ENCODE assay signal across 1 cellular context in genomic region chr6:139374357-139375238, GRCh38.
TF ChIP-seq lines count a peak whose summit lies in the region.

Gene CITED2 (minus strand): TSS chr6:139374648. CDS start chr6:139373944, 704 bp downstream.

TF ChIP-seq in SK-N-SH, 30 proteins besides CTCF, POLR2A, EP300 and RAD21 (continued from another document):
- TF ChIP-seq MAX (IDR thresholded peaks at IDR 0.05; ENCODE audit: low read depth) (peak; percentile 81), POLR2AphosphoS5 (IDR thresholded peaks at IDR 0.05; ENCODE audit: low read depth, low read length) (peak; percentile 100), RCOR1 (IDR thresholded peaks at IDR 0.05; ENCODE audit: low read length) (no peak), MXI1 (IDR thresholded peaks at IDR 0.05; ENCODE audit: low read depth, low read length) (no peak), NFIC (IDR thresholded peaks at IDR 0.05; ENCODE audit: borderline replicate concordance) (peak; percentile 75), USF1 (IDR thresholded peaks at IDR 0.05; ENCODE audit: borderline replicate concordance, low read depth) (no peak; the same call in 1 of the 2 replicates)
